In the genomic region with DNA sequence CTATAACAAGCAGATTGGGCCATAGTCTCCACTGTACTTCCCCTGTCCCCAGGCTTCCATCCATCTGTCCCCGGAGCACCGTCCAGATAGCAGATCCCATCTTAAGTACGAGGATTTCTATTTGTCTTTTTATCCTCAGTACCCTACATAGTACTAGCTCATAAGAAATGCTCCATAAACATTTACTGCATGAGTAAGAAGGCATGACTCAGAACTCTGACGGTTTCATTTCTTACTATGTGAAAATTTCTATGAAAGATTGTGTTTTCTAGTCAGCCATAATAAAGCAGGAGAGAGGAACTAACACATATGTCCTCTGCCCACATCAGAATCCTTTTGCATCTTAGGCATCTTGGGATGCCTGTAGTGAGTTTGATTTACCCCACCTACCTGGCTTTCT, we compare ENCODE assay signal across 12 cellular contexts.
DNase-seq lines count a peak whose midpoint lies in the region; ATAC-seq and TF ChIP-seq lines count a peak whose summit lies in the region.
"Had no signal": no experiment of that assay in that cellular context is flagged by ENCODE, and none has a peak within 500 bp of the region (broad histone marks: within the 10 kb centered on the region; RNA-seq: fewer than 3 reads in every experiment).

No MANE protein-coding gene starts in this region.

- TF ChIP-seq CTCF in HFF-Myc (IDR thresholded peaks at IDR 0.05; ENCODE audit: low read depth, low read length, missing control alignments), result no peak

- intact Hi-C loops in posterior cingulate gyrus (cut with DNase I), result no loop called here

- ATAC-seq in HG03521 (IDR thresholded peaks at IDR 0.05; ENCODE audit: unreplicated experiment), result no peak
- ATAC-seq: esophagus mucosa, lower lobe of right lung had no signal

- DNase-seq in AG08396 (ENCODE audit: low spot score), result peak; percentile 14
- DNase-seq in HFF-Myc (ENCODE audit: extremely low read depth, low read depth), result peak; percentile 17
- DNase-seq in astrocyte of the hippocampus (ENCODE audit: low read depth, low spot score), result peak; percentile 63
- DNase-seq in kidney glomerular epithelial cell (lab: John Stamatoyannopoulos, UW), result peak; percentile 33
- DNase-seq in posterior cingulate gyrus, result no peak
- DNase-seq in T-helper 2 cell, result no peak
- no peak for DNase-seq in DMS 273 (lab: John Stamatoyannopoulos, UW; ENCODE audit: unreplicated experiment)
- DNase-seq: DMS 273 treated with DMSO at 0.1 percent for 48 hours, lower lobe of right lung, NCI-H2081 treated with DMSO at 0.1 percent for 48 hours had no signal

- no peak overlapping the region for H3K4me3 ChIP-seq in HFF-Myc (replicated peaks; ENCODE audit: low read depth, low read length)
- H3K4me3 ChIP-seq: lower lobe of right lung had no signal

Comparison
In these comparisons a context has a peak if more than half of its experiments do, and no peak if none do; other contexts are left out.
1. DNase-seq: peak in AG08396 (single experiment), HFF-Myc (single experiment), astrocyte of the hippocampus (single experiment) and kidney glomerular epithelial cell (single experiment); none in posterior cingulate gyrus (0 of 10), T-helper 2 cell (0 of 5) and DMS 273 (single experiment).